Comparison of ENCODE assay signal across 14 cellular contexts in the genomic region with DNA sequence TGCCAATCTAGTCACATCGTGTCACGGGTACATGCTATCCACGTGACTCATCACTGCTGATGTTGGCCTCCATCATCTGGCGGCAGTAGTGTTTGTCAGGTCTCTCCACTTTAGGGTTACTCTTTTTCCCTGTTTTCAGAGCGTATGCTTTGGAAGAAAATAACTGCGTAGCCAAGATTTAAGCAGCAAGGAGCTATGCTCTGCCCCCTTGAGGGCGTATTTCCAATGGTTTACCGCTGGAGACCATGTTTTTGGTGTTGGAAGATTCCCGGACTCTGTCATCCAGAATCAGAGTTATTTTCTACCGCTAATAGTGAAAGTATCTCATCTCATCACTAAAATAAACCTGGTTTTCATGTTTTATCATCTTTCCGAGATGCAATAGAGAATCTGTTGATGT.
DNase-seq lines count a peak whose midpoint lies in the region; ATAC-seq, FAIRE-seq and TF ChIP-seq lines count a peak whose summit lies in the region.
"Had no signal": no experiment of that assay in that cellular context is flagged by ENCODE, and none has a peak within 500 bp of the region (broad histone marks: within the 10 kb centered on the region; RNA-seq: fewer than 3 reads in every experiment).

No MANE protein-coding gene starts in this region.

- H3K27ac ChIP-seq in GM23338 (ENCODE audit: low read depth), result no peak overlapping the region
- H3K27ac ChIP-seq in H1 (ENCODE audit: low read depth, low read length), result no peak overlapping the region

- WGBS in H1 (ENCODE audit: extremely low coverage in 1 of 2, insufficient coverage in 1 of 2, insufficient read length in 1 of 2, insufficient replicate concordance in 2 of 2, low coverage in 1 of 2, low lambda C conversion rate in 2 of 2, missing lambda C conversion rate in 1 of 2), 2 experiments, result 81% methylated on average over 11 of the region's 11 CpGs; no CpG with 5 or more reads in 1 of the 2 experiments

- no peak overlapping the region for H3K9ac ChIP-seq in H1 (replicated peaks in 1 of 4; ENCODE audit: extremely low read depth in 1 of 4, low read depth in 3 of 4, low read length in 3 of 4)

- no peak overlapping the region for H3K23ac ChIP-seq in H1 (ENCODE audit: insufficient read length)

- H2BK20ac ChIP-seq in H1 (ENCODE audit: low read length), result no peak overlapping the region

- H3K18ac ChIP-seq in H1 (ENCODE audit: extremely low read depth, low read length), result no peak overlapping the region

- no peaks in the 10 kb centered on the region for H4K20me1 ChIP-seq in GM23338 (replicated peaks; ENCODE audit: insufficient read depth)
- no peaks in the 10 kb centered on the region for H4K20me1 ChIP-seq in H1 (replicated peaks in 1 of 2; ENCODE audit: control insufficient read depth in 1 of 2, insufficient read depth in 2 of 2, low read length in 2 of 2)

- no peaks in the 10 kb centered on the region for H3K27me3 ChIP-seq in GM23338 (ENCODE audit: insufficient read depth)
- no peaks in the 10 kb centered on the region for H3K27me3 ChIP-seq in H1 (replicated peaks in 1 of 4; ENCODE audit: control insufficient read depth in 3 of 4, extremely low read depth in 1 of 4, insufficient read depth in 3 of 4, low read length in 3 of 4)

- no peak overlapping the region for H3K56ac ChIP-seq in H1 (replicated peaks; ENCODE audit: insufficient read length, low read depth, low read length)

- H2AFZ ChIP-seq in GM23338 (peak overlapping the region; percentile 58; the same call in 1 of the 2 replicates), H1 (ENCODE audit: low read length) (no peak overlapping the region)

- H3K9me3 ChIP-seq in H1 (ENCODE audit: insufficient read depth in 2 of 2, low read depth in 1 of 2, low read length in 1 of 2), result peaks cover 8 to 19% of the 10 kb centered on the region in 2 experiments; a peak in 3 of 4 replicates
- peaks cover 56% of the 10 kb centered on the region for H3K9me3 ChIP-seq in mucosa of descending colon

- no peak overlapping the region for H3K4ac ChIP-seq in H1 (replicated peaks; ENCODE audit: insufficient read length, low read depth, low read length)

- TF ChIP-seq POLR2A in H1 (IDR thresholded peaks at IDR 0.05; ENCODE audit: control extremely low read depth in 1 of 2, low read depth in 2 of 2, low read length in 2 of 2), result no peak

- CTCF ChIA-PET in H1 (lab: Charles Lee; ENCODE audit: partially characterized antibody), result interaction anchor here (0.7 to 1.8 kb wide), 4 partner anchors 9 to 573 kb away, joined by 3 to 6 read pairs (median 3); no protein-coding TSS in a partner anchor

- no peak overlapping the region for H2BK5ac ChIP-seq in H1 (ENCODE audit: low read depth, low read length)

- H4K91ac ChIP-seq in H1 (replicated peaks; ENCODE audit: insufficient read length, low read length), result no peak overlapping the region

- no peak overlapping the region for H2BK15ac ChIP-seq in H1 (ENCODE audit: low read length)

- H3K36me3 ChIP-seq in GM23338 (ENCODE audit: insufficient read depth) (no peaks in the 10 kb centered on the region; the same call in 1 of the 2 replicates), H1 (ENCODE audit: control insufficient read depth in 2 of 4, insufficient read depth in 4 of 4, low read length in 3 of 4) (no peaks in the 10 kb centered on the region), mucosa of descending colon (ENCODE audit: low read depth) (no peaks in the 10 kb centered on the region)

- H4K8ac ChIP-seq in H1 (ENCODE audit: extremely low read depth, insufficient read depth, low read length), result no peak overlapping the region

- ATAC-seq in GM23338, result no peak
- ATAC-seq in mucosa of descending colon, result no peak
- no peak for ATAC-seq in omental fat pad (ENCODE audit: low FRiP score)
- ATAC-seq: CD8-positive, alpha-beta T cell had no signal

- no peak for FAIRE-seq in H1 (lab: Jason Lieb, UNC)
- FAIRE-seq: D721Med had no signal

- intact Hi-C loops in mucosa of descending colon (cut with DNase I, micrococcal nuclease), result no loop called here

- DNase-seq in GM23338 (ENCODE audit: low spot score), result peak; percentile 42
- DNase-seq in M059J (ENCODE audit: low read depth), result peak; percentile 37
- DNase-seq in H1 (ENCODE audit: low read depth in 1 of 2, low spot score in 2 of 2), result no peak
- no peak for DNase-seq in NCI-H2196 (lab: John Stamatoyannopoulos, UW; ENCODE audit: unreplicated experiment)
- DNase-seq in mucosa of descending colon, result no peak
- DNase-seq in kidney tubule cell (ENCODE audit: low spot score), result no peak
- DNase-seq in omental fat pad (ENCODE audit: low spot score), result no peak
- DNase-seq: CD8-positive, alpha-beta T cell; COR-L47; DMS153; DND-41; GF-D8 had no signal

- no peak overlapping the region for H2BK12ac ChIP-seq in H1 (ENCODE audit: low read depth, low read length)

- no peak overlapping the region for H3K14ac ChIP-seq in H1 (ENCODE audit: insufficient read length)

- H3K4me3 Mint-ChIP-seq in GM23338, result no peak overlapping the region
- H3K4me3 Mint-ChIP-seq: CD14-positive monocyte; CD8-positive, alpha-beta T cell had no signal

- no peaks in the 10 kb centered on the region for H3F3A ChIP-seq in GM23338 (replicated peaks; ENCODE audit: low read depth)

- no peak overlapping the region for H2BK120ac ChIP-seq in H1 (replicated peaks; ENCODE audit: low read depth, low read length)

- H3K4me2 ChIP-seq in GM23338 (no peak overlapping the region), H1 (ENCODE audit: insufficient read depth in 1 of 2, low read depth in 2 of 2, low read length in 2 of 2) (no peak overlapping the region)

- H3K79me2 ChIP-seq in GM23338 (replicated peaks; ENCODE audit: insufficient read depth) (no peaks in the 10 kb centered on the region), H1 (ENCODE audit: control insufficient read depth in 1 of 2, insufficient read depth in 2 of 2, low read length in 2 of 2) (no peaks in the 10 kb centered on the region)

- TF ChIP-seq CTCF in GM23338 (conservative IDR thresholded peaks at IDR 0.05; ENCODE audit: low read depth in 2 of 2), result peak; percentile 44 to 52
- peak in 1 of 3 experiments; percentile 28; a peak in 1 of 4 replicates for TF ChIP-seq CTCF in H1 (IDR thresholded peaks at IDR 0.05; ENCODE audit: control extremely low read depth in 1 of 3, insufficient read depth in 1 of 3, low read depth in 1 of 3, low read length in 3 of 3)
- no peak for TF ChIP-seq CTCF in mucosa of descending colon (IDR thresholded peaks at IDR 0.05)
- TF ChIP-seq CTCF in omental fat pad (IDR thresholded peaks at IDR 0.05), result no peak

- POLR2A ChIA-PET in H1 (lab: Charles Lee; ENCODE audit: partially characterized antibody), result no interaction called here

- H3K9me2 ChIP-seq in GM23338 (ENCODE audit: insufficient read depth), result no peaks in the 10 kb centered on the region

- peaks cover 37% of the 10 kb centered on the region for H3K9me3 Mint-ChIP-seq in GM23338

- peaks cover 4% of the 10 kb centered on the region; the same call in 2 of the 3 replicates for H3K36me3 Mint-ChIP-seq in GM23338 (ENCODE audit: low read depth)
- H3K36me3 Mint-ChIP-seq: CD14-positive monocyte; CD8-positive, alpha-beta T cell had no signal

- H4K5ac ChIP-seq in H1 (ENCODE audit: insufficient read length, low read depth, low read length), result no peak overlapping the region

- H3K4me3 ChIP-seq in GM23338 (no peak overlapping the region), H1 (ENCODE audit: extremely low read depth in 1 of 4, insufficient read depth in 2 of 4, low read depth in 3 of 4, low read length in 4 of 4) (no peak overlapping the region), mucosa of descending colon (no peak overlapping the region)

- TF ChIP-seq EP300 in H1 (IDR thresholded peaks at IDR 0.05; ENCODE audit: borderline replicate concordance in 1 of 2, low read depth in 2 of 2, low read length in 2 of 2), result no peak

- no peak overlapping the region for H2AK5ac ChIP-seq in H1 (ENCODE audit: low read depth, low read length)

- no peaks in the 10 kb centered on the region for H3K4me1 ChIP-seq in GM23338 (ENCODE audit: insufficient read depth)
- no peaks in the 10 kb centered on the region for H3K4me1 ChIP-seq in H1 (replicated peaks in 1 of 4; ENCODE audit: control insufficient read depth in 3 of 4, insufficient read depth in 4 of 4, low read length in 3 of 4)
- no peaks in the 10 kb centered on the region for H3K4me1 ChIP-seq in mucosa of descending colon (ENCODE audit: low read depth)

- peak; percentile 10 to 17; a peak in 1 of 4 replicates for TF ChIP-seq RAD21 in H1 (IDR thresholded peaks at IDR 0.05 in 1 of 2, conservative IDR thresholded peaks at IDR 0.05 in 1 of 2; ENCODE audit: low read depth in 2 of 2, low read length in 2 of 2)

- H3K79me1 ChIP-seq in H1 (ENCODE audit: low read depth, low read length), result no peaks in the 10 kb centered on the region

- H3K23me2 ChIP-seq in H1 (ENCODE audit: low read depth, low read length), result no peaks in the 10 kb centered on the region

- H3K27me3 Mint-ChIP-seq in GM23338 (ENCODE audit: insufficient read depth, low read depth, poor library complexity), result peaks cover 1% of the 10 kb centered on the region

- H3K27ac Mint-ChIP-seq in GM23338, result no peak overlapping the region
- H3K27ac Mint-ChIP-seq: CD14-positive monocyte; CD8-positive, alpha-beta T cell had no signal

- no peaks in the 10 kb centered on the region for H3K4me1 Mint-ChIP-seq in GM23338
- H3K4me1 Mint-ChIP-seq: CD14-positive monocyte had no signal

TF ChIP-seq in GM23338, 12 proteins besides CTCF, POLR2A, EP300 and RAD21 (continues in another document):
- TF ChIP-seq STAT1 (IDR thresholded peaks at IDR 0.05; ENCODE audit: unreplicated experiment) (no peak), EZH2phosphoT487 (IDR thresholded peaks at IDR 0.05; ENCODE audit: unreplicated experiment) (no peak)
- TF ChIP-seq, protein P1, sequence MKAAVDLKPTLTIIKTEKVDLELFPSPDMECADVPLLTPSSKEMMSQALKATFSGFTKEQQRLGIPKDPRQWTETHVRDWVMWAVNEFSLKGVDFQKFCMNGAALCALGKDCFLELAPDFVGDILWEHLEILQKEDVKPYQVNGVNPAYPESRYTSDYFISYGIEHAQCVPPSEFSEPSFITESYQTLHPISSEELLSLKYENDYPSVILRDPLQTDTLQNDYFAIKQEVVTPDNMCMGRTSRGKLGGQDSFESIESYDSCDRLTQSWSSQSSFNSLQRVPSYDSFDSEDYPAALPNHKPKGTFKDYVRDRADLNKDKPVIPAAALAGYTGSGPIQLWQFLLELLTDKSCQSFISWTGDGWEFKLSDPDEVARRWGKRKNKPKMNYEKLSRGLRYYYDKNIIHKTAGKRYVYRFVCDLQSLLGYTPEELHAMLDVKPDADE (IDR thresholded peaks at IDR 0.05), result no peak

TF ChIP-seq in H1, 55 proteins besides CTCF, POLR2A, EP300 and RAD21 (continues in another document):
- TF ChIP-seq CEBPB (IDR thresholded peaks at IDR 0.05; ENCODE audit: low read depth, low read length), result no peak
- no peak for TF ChIP-seq SIX5 (IDR thresholded peaks at IDR 0.05; ENCODE audit: low read depth, low read length)
- TF ChIP-seq PHF8 (conservative IDR thresholded peaks at IDR 0.05; ENCODE audit: low read depth, low read length), result no peak

Comparison
In these comparisons a context has a peak if more than half of its experiments do, and no peak if none do; other contexts are left out.
1. DNase-seq: peak in GM23338 (single experiment) and M059J (single experiment); none in H1 (0 of 2), NCI-H2196 (single experiment), mucosa of descending colon (0 of 3), kidney tubule cell (single experiment) and omental fat pad (single experiment).
2. CTCF ChIP-seq: peak in GM23338 (2 of 2); none in mucosa of descending colon (single experiment) and omental fat pad (0 of 3).